ENCODE assay signal across 29 cellular contexts in the genomic region with DNA sequence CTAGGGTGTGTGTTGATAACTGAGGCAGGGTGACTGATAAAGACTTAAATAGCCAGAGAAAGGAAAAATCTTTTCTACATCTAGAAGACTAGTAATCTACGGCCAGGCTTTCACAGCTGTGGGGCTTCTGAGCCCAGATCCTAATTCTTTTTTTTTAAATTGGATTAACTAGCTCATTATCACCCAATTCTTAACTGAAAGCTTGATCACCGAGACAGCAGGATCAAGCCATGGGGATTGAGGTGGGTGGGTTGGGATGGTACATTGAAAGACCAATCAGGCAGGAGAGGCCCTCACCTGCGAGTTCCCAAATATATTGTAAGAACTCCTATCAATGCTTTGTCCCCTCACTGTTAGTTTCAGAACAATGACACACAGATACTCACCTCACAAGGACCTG.
"Had no signal": no experiment of that assay in that cellular context is flagged by ENCODE, and none has a peak within 500 bp of the region (broad histone marks: within the 10 kb centered on the region; RNA-seq: fewer than 3 reads in every experiment).

No MANE protein-coding gene starts in this region.

- H3K9me3 ChIP-seq: ascending aorta, breast epithelium, MG63, SJCRH30 had no signal

- H3K27ac ChIP-seq: ascending aorta, breast epithelium, SJCRH30, SK-N-MC had no signal

- H3K4me3 ChIP-seq: ascending aorta, breast epithelium, MG63, SJCRH30, SK-N-MC had no signal

- ATAC-seq: activated CD4-positive, alpha-beta T cell treated with anti-CD3 and anti-CD28 coated beads for 36 hours; activated CD4-positive, CD25-positive, alpha-beta regulatory T cell treated with anti-CD3 and anti-CD28 coated beads, Interleukin-2, amount 50 U/mL, for 24 hours; activated CD8-positive, alpha-beta T cell treated with anti-CD3 and anti-CD28 coated beads, Interleukin-2, amount 10 ng/mL, durations not matched to agents 7 days and 5 days; Panc1; WTC11 had no signal

- H3K4me1 ChIP-seq: breast epithelium had no signal

- DNase-seq: activated CD4-positive, alpha-beta T cell treated with anti-CD3 and anti-CD28 coated beads for 36 hours; activated CD4-positive, alpha-beta T cell treated with anti-CD3 and anti-CD28 coated beads, Interleukin-2, amount 10 ng/mL, durations not matched to agents 7 days and 5 days; activated CD4-positive, alpha-beta T cell treated with anti-CD3 and anti-CD28 coated beads, Interleukin-2, amount 50 U/mL, for 48 hours; activated CD8-positive, alpha-beta T cell treated with anti-CD3 and anti-CD28 coated beads, Interleukin-2, amount 10 ng/mL, durations not matched to agents 7 days and 5 days; activated gamma-delta T cell; activated naive CD4-positive, alpha-beta T cell treated with Interleukin-2 at 50 U/mL for 16 hours; activated naive CD8-positive, alpha-beta T cell treated with anti-CD3 and anti-CD28 coated beads, Interleukin-2, amount 10 ng/mL, durations not matched to agents 7 days and 5 days; activated T-cell treated with anti-CD3 and anti-CD28 coated beads, Interleukin-2, amount 50 U/mL, for 24 hours; amygdala; caudate nucleus; cerebellar nuclear complex; Kasumi-1; MG63; NCI-H1048; NCI-H1436; NCI-H1694; NCI-H1930; NCI-H510A; NCI-H526; NCI-H748 treated with DMSO at 0.1 percent for 48 hours; SHP77; SJCRH30; T1000 had no signal

- H3K36me3 ChIP-seq: ascending aorta, breast epithelium, MG63, SJCRH30 had no signal

- H3K27me3 ChIP-seq: ascending aorta, breast epithelium, MG63, SJCRH30 had no signal
